In the genomic region with DNA sequence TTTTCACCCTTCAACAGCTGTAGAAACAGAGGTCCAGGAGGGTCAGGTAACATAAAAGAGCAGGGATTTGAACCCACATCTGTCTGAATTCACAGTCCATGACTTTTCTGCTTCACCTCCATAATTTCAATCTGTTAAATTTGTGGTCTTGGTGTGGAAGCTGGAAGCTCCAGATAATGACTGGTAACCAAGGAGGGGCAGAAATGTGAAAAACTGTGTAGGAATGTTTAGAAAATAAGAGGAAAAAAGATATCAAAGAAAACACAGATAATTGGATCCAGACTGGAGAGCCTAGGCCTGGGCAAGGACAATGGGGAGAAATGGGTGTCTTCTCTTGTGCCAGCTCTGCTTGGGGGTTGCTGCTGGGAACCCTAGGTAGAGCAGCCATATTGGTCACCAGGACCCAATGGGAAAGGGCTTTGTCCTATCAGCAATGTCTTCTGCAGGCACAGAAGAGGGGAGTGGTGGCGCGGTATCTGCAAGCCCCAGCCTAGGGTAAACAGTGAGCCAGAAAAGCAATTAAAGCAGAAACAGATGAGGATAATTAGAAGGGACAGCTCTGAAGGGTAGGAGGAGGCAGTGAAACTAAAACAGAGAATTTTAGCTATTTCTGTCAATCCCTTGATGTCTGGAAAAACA, we compare ENCODE assay signal across 23 cellular contexts.
"Had no signal": no experiment of that assay in that cellular context is flagged by ENCODE, and none has a peak within 500 bp of the region (broad histone marks: within the 10 kb centered on the region; RNA-seq: fewer than 3 reads in every experiment).

No MANE protein-coding gene starts in this region.

- FAIRE-seq: endothelial cell of umbilical vein, islet of Langerhans, keratinocyte had no signal

- H3K4me3 Mint-ChIP-seq: dendritic cell treated with granulocyte-macrophage colony-stimulating factor and Interleukin-4, amounts not matched to agents 40 ng/mL and 50 ng/mL, for 4 days; memory B cell had no signal

- H3K9me3 ChIP-seq: colonic mucosa, esophagus squamous epithelium, gastrocnemius medialis, heart right ventricle, left lung, lower lobe of right lung, mucosa of descending colon had no signal

- H3K4me1 Mint-ChIP-seq: memory B cell had no signal

- H3K4me1 ChIP-seq: colonic mucosa, gastrocnemius medialis, left lung, lower lobe of right lung had no signal

- H3K4me3 ChIP-seq: colonic mucosa, esophagus squamous epithelium, gastrocnemius medialis, heart right ventricle, left lung, lower lobe of right lung, mucosa of descending colon had no signal

- DNase-seq: colonic mucosa; cortex of kidney; effector memory CD4-positive, alpha-beta T cell; esophagus squamous epithelium; foreskin fibroblast; foreskin melanocyte; gastrocnemius medialis; glutamatergic neuron; head of caudate nucleus; heart right ventricle; hippocampal formation; left cardiac atrium; left lung; left ventricle myocardium superior; lower lobe of right lung; mesendoderm; mucosa of descending colon had no signal

- H3K27me3 Mint-ChIP-seq: dendritic cell treated with granulocyte-macrophage colony-stimulating factor and Interleukin-4, amounts not matched to agents 40 ng/mL and 50 ng/mL, for 4 days; memory B cell had no signal

- H3K27me3 ChIP-seq: colonic mucosa, esophagus squamous epithelium, gastrocnemius medialis, heart right ventricle, left lung had no signal

- H3K27ac ChIP-seq: colonic mucosa, esophagus squamous epithelium, gastrocnemius medialis, heart right ventricle, left lung, lower lobe of right lung had no signal

- H3K36me3 ChIP-seq: colonic mucosa, esophagus squamous epithelium, gastrocnemius medialis, heart right ventricle, left lung, lower lobe of right lung had no signal

- H3K27ac Mint-ChIP-seq: dendritic cell treated with granulocyte-macrophage colony-stimulating factor and Interleukin-4, amounts not matched to agents 40 ng/mL and 50 ng/mL, for 4 days; memory B cell had no signal

- H3K36me3 Mint-ChIP-seq: memory B cell had no signal

- H3K9me3 Mint-ChIP-seq: memory B cell had no signal

- ATAC-seq: esophagus mucosa, gastrocnemius medialis, heart right ventricle, left cardiac atrium, left lung, left ventricle myocardium superior, lower lobe of right lung, mucosa of descending colon had no signal
